8 cellular contexts compared by ENCODE assay signal in the genomic region with DNA sequence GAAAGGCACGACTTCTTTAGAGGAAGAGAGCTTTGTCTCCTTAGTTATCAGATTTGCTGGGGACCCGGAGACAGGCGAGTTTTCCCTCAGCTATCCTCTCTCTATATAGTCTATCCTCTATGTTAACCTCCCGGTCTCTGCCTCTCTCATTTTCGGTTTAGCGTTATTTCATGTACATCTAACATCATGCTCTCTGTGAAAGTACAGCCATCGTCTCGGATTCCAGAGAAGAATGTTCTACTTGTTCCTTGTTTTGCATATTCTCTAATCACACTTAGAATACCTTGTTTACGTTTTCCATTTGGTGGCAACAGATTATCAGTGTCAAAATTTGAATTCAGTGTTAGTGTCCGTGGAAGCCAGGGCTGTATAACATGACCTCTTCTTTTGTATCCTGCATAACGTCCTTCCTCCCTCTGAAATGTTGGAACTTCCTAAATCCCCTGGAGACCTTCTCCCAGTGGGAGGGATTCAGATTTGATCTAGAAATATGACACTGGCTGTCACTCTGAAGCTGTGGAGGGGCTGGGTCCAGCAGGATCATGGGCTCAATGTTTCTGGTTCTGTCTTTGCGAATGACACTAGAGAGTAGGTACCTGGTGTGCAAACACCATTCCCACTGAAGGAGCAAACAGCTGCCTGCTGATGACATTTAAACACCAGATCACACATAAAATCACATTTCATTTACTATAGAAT. TPM values are rescaled to one million over a fixed set of nuclear protein-coding genes. Genes with fewer than 3 reads are reported as not detected.
DNase-seq lines count a peak whose midpoint lies in the region; ATAC-seq and TF ChIP-seq lines count a peak whose summit lies in the region.

No MANE protein-coding gene starts in this region.

- peak overlapping the region; percentile 75 to 89 for H3K4me3 ChIP-seq in DND-41 (ENCODE audit: low read depth in 1 of 2, low read length in 2 of 2)
- peak overlapping the region; percentile 63 for H3K4me3 ChIP-seq in NB4 (ENCODE audit: low read depth, low read length)

- peaks cover 28% of the 10 kb centered on the region for H3K27me3 ChIP-seq in DND-41 (ENCODE audit: insufficient read depth, low read length, poor library complexity)

- peaks cover 30% of the 10 kb centered on the region for H3K4me1 ChIP-seq in DND-41 (ENCODE audit: insufficient read depth, low read length)

- H4K20me1 ChIP-seq in DND-41 (ENCODE audit: insufficient read depth, low read length) = no peaks in the 10 kb centered on the region

- no peak overlapping the region for H3K27ac Mint-ChIP-seq in mesothelial cell of epicardium

- H3K4me1 Mint-ChIP-seq in mesothelial cell of epicardium = peaks cover 5% of the 10 kb centered on the region

- H3K9me3 ChIP-seq in DND-41 (ENCODE audit: insufficient read depth, low read length, severe bottlenecking) = no peaks in the 10 kb centered on the region

- DNase-seq in DND-41 (no peak), NB4 (ENCODE audit: low read depth) (peak; percentile 25), dermis blood vessel endothelial cell (peak; percentile 34), mesothelial cell of epicardium (ENCODE audit: low spot score in 2 of 2, unreplicated experiment in 2 of 2) (no peak), activated gamma-delta T cell (lab: John Stamatoyannopoulos, UW) (no peak)
- no peak for DNase-seq in stimulated activated CD4-positive, alpha-beta T cell treated with anti-CD3 and anti-CD28 coated beads, Interleukin-4, amount 100 ng/mL, for 4 hours
- DNase-seq in activated effector memory CD4-positive, alpha-beta T cell treated with anti-CD3 and anti-CD28 coated beads, Interleukin-2, amount 50 U/mL, for 16 hours = no peak

- H3K9me3 Mint-ChIP-seq in mesothelial cell of epicardium = no peaks in the 10 kb centered on the region

- TF ChIP-seq CTCF in DND-41 (IDR thresholded peaks at IDR 0.05; ENCODE audit: borderline replicate concordance, extremely low read depth, low read length, poor library complexity, severe bottlenecking) (no peak), NB4 (IDR thresholded peaks at IDR 0.05; ENCODE audit: low read depth, low read length) (no peak), mesothelial cell of epicardium (IDR thresholded peaks at IDR 0.05; ENCODE audit: unreplicated experiment) (no peak)

- peak overlapping the region; percentile 80 for H3K27ac ChIP-seq in DND-41 (ENCODE audit: low read length)

- no peaks in the 10 kb centered on the region for H3K36me3 ChIP-seq in DND-41 (ENCODE audit: insufficient read depth, low read length)

- TF ChIP-seq POLR2A in NB4 (IDR thresholded peaks at IDR 0.05; ENCODE audit: extremely low read depth, insufficient read length) = no peak

- H3K4me2 ChIP-seq in DND-41 (ENCODE audit: insufficient read depth, low read length) = peak overlapping the region; percentile 96

- peaks cover 69% of the 10 kb centered on the region for H3K27me3 Mint-ChIP-seq in mesothelial cell of epicardium (ENCODE audit: low read depth)

- no peaks in the 10 kb centered on the region for H3K79me2 ChIP-seq in DND-41 (ENCODE audit: insufficient read depth, low read length)

- H2AFZ ChIP-seq in DND-41 (ENCODE audit: low read depth, low read length) = peak overlapping the region; percentile 98

- peak overlapping the region; percentile 81 for H3K4me3 Mint-ChIP-seq in mesothelial cell of epicardium

- H3K36me3 Mint-ChIP-seq in mesothelial cell of epicardium = no peaks in the 10 kb centered on the region

- ATAC-seq in DND-41 (ENCODE audit: insufficient read depth, low read depth) (peak; percentile 31; the same call in 2 of the 3 replicates), GM21390 (IDR thresholded peaks at IDR 0.05; ENCODE audit: unreplicated experiment) (peak; percentile 32)

- peak overlapping the region; percentile 69 for H3K9ac ChIP-seq in DND-41 (ENCODE audit: low read depth, low read length)

RNA-seq across cellular contexts. Expression of a gene that starts 0.7 kb away (rescaled TPM):
- total RNA-seq in dermis blood vessel endothelial cell (0.37 and 0.85 TPM in 2 replicates), mesothelial cell of epicardium (2.1 to 2.8 TPM (median 2.3 TPM) in 3 replicates)

RNA-seq across cellular contexts. Expression of a gene that starts 40.7 kb away (rescaled TPM):
- total RNA-seq in dermis blood vessel endothelial cell (0.23 and 0.51 TPM in 2 replicates), mesothelial cell of epicardium (0.22 to 0.45 TPM (median 0.38 TPM) in 3 replicates)

RNA-seq across cellular contexts. Expression of a gene that starts 51.2 kb away (rescaled TPM):
- total RNA-seq in dermis blood vessel endothelial cell (not detected in 2 replicates), mesothelial cell of epicardium (not detected in 3 replicates)

RNA-seq across cellular contexts. Expression of a gene that starts 57.4 kb away (rescaled TPM):
- total RNA-seq in dermis blood vessel endothelial cell (not detected in 2 replicates), mesothelial cell of epicardium (not detected in 3 replicates)

RNA-seq across cellular contexts. Expression of a gene that starts 59.8 kb away (rescaled TPM):
- total RNA-seq in dermis blood vessel endothelial cell (1.2 and 5.6 TPM in 2 replicates), mesothelial cell of epicardium (8.7 to 12.7 TPM (median 9.8 TPM) in 3 replicates)

Comparison
In these comparisons a context has a peak if more than half of its experiments do, and no peak if none do; other contexts are left out.
1. DNase-seq: peak in NB4 (single experiment) and dermis blood vessel endothelial cell (single experiment); none in DND-41 (single experiment), mesothelial cell of epicardium (0 of 2), stimulated activated CD4-positive, alpha-beta T cell treated with anti-CD3 and anti-CD28 coated beads, Interleukin-4, amount 100 ng/mL, for 4 hours (0 of 2), activated effector memory CD4-positive, alpha-beta T cell treated with anti-CD3 and anti-CD28 coated beads, Interleukin-2, amount 50 U/mL, for 16 hours (single experiment) and activated gamma-delta T cell (single experiment).